In the genomic region with DNA sequence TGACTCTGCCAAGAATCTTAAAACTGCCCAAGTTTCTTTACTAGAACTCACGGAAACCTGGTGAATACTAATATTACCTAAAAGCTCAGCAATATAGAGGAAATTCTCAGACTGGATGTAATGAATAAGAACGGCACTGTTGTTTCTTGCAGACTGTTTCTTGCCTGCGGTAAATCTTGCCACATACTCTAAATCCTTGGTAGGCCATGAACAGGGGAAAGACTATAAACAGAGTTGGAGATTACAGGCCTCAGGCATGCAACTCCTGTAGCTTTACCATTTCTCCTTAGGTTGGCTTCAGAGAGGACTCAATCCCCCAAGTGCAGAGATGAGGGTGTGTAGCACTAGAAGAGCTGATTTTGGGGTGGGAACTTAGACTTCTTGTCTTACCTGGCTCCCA, we compare ENCODE assay signal across 1 cellular context.
TF ChIP-seq lines count a peak whose summit lies in the region.

No MANE protein-coding gene starts in this region.

TF ChIP-seq in K562, 482 proteins besides CTCF, POLR2A, EP300 and RAD21 (continued from another document):
- no peak for TF ChIP-seq ZNF324 (CRISPR knock-in tag; IDR thresholded peaks at IDR 0.05)
TF ChIP-seq in K562: peak in this region for 0.
